19 cellular contexts compared by ENCODE assay signal in genomic region chr1:99507906-99508732, GRCh38.
"Had no signal": no experiment of that assay in that cellular context is flagged by ENCODE, and none has a peak within 500 bp of the region (broad histone marks: within the 10 kb centered on the region; RNA-seq: fewer than 3 reads in every experiment).

No MANE protein-coding gene starts in this region.

- H3K27me3 ChIP-seq: esophagus squamous epithelium, left lung, right atrium auricular region, tibial nerve, upper lobe of left lung had no signal

- DNase-seq: cortex of kidney; effector memory CD8-positive, alpha-beta T cell; erythroblast; esophagus squamous epithelium; naive B cell; stimulated activated CD4-positive, alpha-beta T cell treated with anti-CD3 and anti-CD28 coated beads, Interleukin-15, amount 100 ng/mL, for 24 hours; stimulated activated CD4-positive, alpha-beta T cell treated with anti-CD3 and anti-CD28 coated beads, Interleukin-2, amount 100 ng/mL, for 48 hours; stimulated activated naive B cell treated with anti-CD40 and anti-IgM and Interleukin-4, amounts not matched to agents 10 μg/mL and 1 μg/mL and 100 μg/mL, for 72 hours had no signal

- ATAC-seq: effector memory CD8-positive, alpha-beta T cell; left lung; mucosa of descending colon; natural killer cell treated with Interleukin-12 subunit alpha and Interleukin-12 subunit beta and Interleukin-15 and Interleukin-18, amount 100 ng/mL, for 72 hours; stimulated activated naive B cell treated with anti-CD40 and anti-IgM and Interleukin-4, amounts not matched to agents 10 μg/mL and 1 μg/mL and 100 μg/mL, for 72 hours had no signal

- H3K27ac ChIP-seq: esophagus squamous epithelium, left lung, parathyroid adenoma, prostate gland, right atrium auricular region, skin epidermis, thoracic aorta, tibial nerve, upper lobe of left lung had no signal

- H3K36me3 ChIP-seq: esophagus squamous epithelium, left lung, prostate gland, right atrium auricular region, thoracic aorta, tibial nerve, upper lobe of left lung had no signal

- H3K4me3 ChIP-seq: esophagus squamous epithelium, left lung, lung, mucosa of descending colon, prostate gland, right atrium auricular region, skin epidermis, thoracic aorta, tibial nerve, upper lobe of left lung had no signal

- H3K4me1 ChIP-seq: esophagus squamous epithelium, left lung, parathyroid adenoma, prostate gland, right atrium auricular region, upper lobe of left lung had no signal

- H3K9me3 ChIP-seq: esophagus squamous epithelium, left lung, mucosa of descending colon, prostate gland, right atrium auricular region, thoracic aorta, upper lobe of left lung had no signal
